Comparison of ENCODE assay signal across 9 cellular contexts in the genomic region with DNA sequence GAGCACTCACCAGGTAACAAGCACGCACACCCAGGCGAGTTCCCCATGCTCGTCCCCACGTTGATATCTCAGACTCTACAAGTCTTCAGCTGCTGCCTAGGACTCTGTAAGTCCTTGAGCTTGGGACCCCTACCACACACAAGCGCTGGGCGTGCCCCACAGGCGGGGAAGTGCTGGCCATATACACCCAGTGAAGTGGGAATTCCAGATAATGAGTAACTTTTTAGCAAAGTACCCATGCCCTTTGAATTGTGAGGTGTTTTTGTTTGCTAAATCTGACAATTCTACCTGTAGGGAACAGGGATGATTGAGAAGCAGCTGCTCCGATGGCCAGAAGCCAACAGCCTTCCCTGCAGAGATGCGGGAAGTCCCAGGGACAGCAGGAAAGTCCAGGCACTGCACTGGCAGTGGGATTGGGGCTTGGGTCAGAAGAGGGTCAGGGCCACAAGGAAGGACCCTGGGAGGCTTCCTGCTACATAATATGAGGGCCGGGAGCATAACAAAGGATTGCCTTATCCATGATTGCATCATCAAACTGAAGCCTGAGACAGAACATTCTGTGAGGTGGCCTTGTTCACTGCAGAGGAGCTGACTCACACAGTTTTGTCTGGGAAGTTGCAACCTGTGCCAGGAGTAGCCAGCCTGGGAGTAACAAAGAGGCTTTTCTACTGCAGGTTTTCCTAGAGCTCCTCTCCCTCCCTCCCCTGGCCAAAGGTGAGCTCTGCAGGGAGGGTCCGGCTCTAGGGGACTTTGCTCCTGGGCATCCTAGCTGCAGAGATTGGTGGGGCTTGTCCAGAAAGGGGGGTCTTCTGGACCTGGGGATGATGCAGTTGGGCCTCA. TPM values are rescaled to one million over a fixed set of nuclear protein-coding genes. Genes with fewer than 3 reads are reported as not detected.
DNase-seq lines count a peak whose midpoint lies in the region; ATAC-seq and TF ChIP-seq lines count a peak whose summit lies in the region.
"Had no signal": no experiment of that assay in that cellular context is flagged by ENCODE, and none has a peak within 500 bp of the region (broad histone marks: within the 10 kb centered on the region; RNA-seq: fewer than 3 reads in every experiment).

No MANE protein-coding gene starts in this region.

- H3K36me3 ChIP-seq in mucosa of rectum (ENCODE audit: control insufficient read depth in 2 of 2, insufficient read depth in 2 of 2, low read length in 2 of 2), result no peaks in the 10 kb centered on the region

- H3K9me3 ChIP-seq in mucosa of rectum (ENCODE audit: control insufficient read depth in 2 of 2, low read length in 2 of 2), result no peaks in the 10 kb centered on the region

- H3K27ac Mint-ChIP-seq in activated T-helper 1 cell treated with anti-CD3 and anti-CD28 coated beads, Interleukin-12 subunit alpha, Interleukin-12 subunit beta, Interleukin-2, Interleukin-4 antibody, amounts not matched to agents 30 ng/mL and 10 ng/mL and 1 ng/mL, durations not matched to agents 14 hours and 24 hours and 36 hours, result no peak overlapping the region
- H3K27ac Mint-ChIP-seq: stimulated activated naive CD8-positive, alpha-beta T cell treated with anti-CD3 and anti-CD28 coated beads, Interleukin-15, Interleukin-2, amounts not matched to agents 100 ng/mL and 50 ng/mL, for 24 hours had no signal

- H3K9ac ChIP-seq in mucosa of rectum (ENCODE audit: low read depth in 1 of 2, low read length in 2 of 2), result peak overlapping the region in 1 of 2 donors; percentile 30

- no peaks in the 10 kb centered on the region for H3K9me3 Mint-ChIP-seq in activated T-helper 1 cell treated with anti-CD3 and anti-CD28 coated beads, Interleukin-12 subunit alpha, Interleukin-12 subunit beta, Interleukin-2, Interleukin-4 antibody, amounts not matched to agents 30 ng/mL and 10 ng/mL and 1 ng/mL, durations not matched to agents 14 hours and 24 hours and 36 hours
- H3K9me3 Mint-ChIP-seq: stimulated activated naive CD8-positive, alpha-beta T cell treated with anti-CD3 and anti-CD28 coated beads, Interleukin-15, Interleukin-2, amounts not matched to agents 100 ng/mL and 50 ng/mL, for 24 hours had no signal

- H3K27ac ChIP-seq in mucosa of rectum (ENCODE audit: low read depth in 2 of 2, low read length in 2 of 2), result peak overlapping the region; percentile 35 to 59

- H3K4me3 ChIP-seq in AG04449 (ENCODE audit: low read depth, low read length) (no peak overlapping the region), epithelial cell of proximal tubule (ENCODE audit: low read depth, low read length) (no peak overlapping the region), mucosa of rectum (ENCODE audit: low read length in 2 of 2) (no peak overlapping the region)

- peaks cover 9 to 19% of the 10 kb centered on the region in 2 donors for H3K4me1 ChIP-seq in mucosa of rectum (ENCODE audit: control insufficient read depth in 2 of 2, insufficient read depth in 2 of 2, low read length in 2 of 2)

- no peak for ATAC-seq in GM19455 (IDR thresholded peaks at IDR 0.05; ENCODE audit: unreplicated experiment)

- no peak overlapping the region for H3K4me3 Mint-ChIP-seq in activated T-helper 1 cell treated with anti-CD3 and anti-CD28 coated beads, Interleukin-12 subunit alpha, Interleukin-12 subunit beta, Interleukin-2, Interleukin-4 antibody, amounts not matched to agents 30 ng/mL and 10 ng/mL and 1 ng/mL, durations not matched to agents 14 hours and 24 hours and 36 hours
- H3K4me3 Mint-ChIP-seq: stimulated activated naive CD8-positive, alpha-beta T cell treated with anti-CD3 and anti-CD28 coated beads, Interleukin-15, Interleukin-2, amounts not matched to agents 100 ng/mL and 50 ng/mL, for 24 hours had no signal

- intact Hi-C loops in activated T-helper 1 cell treated with anti-CD3 and anti-CD28 coated beads, Interleukin-12 subunit alpha, Interleukin-12 subunit beta, Interleukin-2, Interleukin-4 antibody, amounts not matched to agents 30 ng/mL and 10 ng/mL and 1 ng/mL, durations not matched to agents 14 hours and 24 hours and 36 hours (cut with micrococcal nuclease), result no loop called here

- H3K27me3 ChIP-seq in mucosa of rectum (ENCODE audit: control insufficient read depth in 2 of 2, insufficient read depth in 2 of 2, low read length in 2 of 2), result no peaks in the 10 kb centered on the region

- DNase-seq in AG04449 (ENCODE audit: low read depth, low spot score) (peak; percentile 92), NCI-H1105 (lab: John Stamatoyannopoulos, UW) (peak; percentile 12), epithelial cell of proximal tubule (ENCODE audit: low read depth) (peak; percentile 98), germinal center (ENCODE audit: low spot score) (no peak), NCI-H1092 (lab: John Stamatoyannopoulos, UW) (no peak)
- DNase-seq in activated T-helper 1 cell treated with anti-CD3 and anti-CD28 coated beads, Interleukin-12 subunit alpha, Interleukin-12 subunit beta, Interleukin-2, Interleukin-4 antibody, amounts not matched to agents 30 ng/mL and 10 ng/mL and 1 ng/mL, durations not matched to agents 14 hours and 24 hours and 36 hours (ENCODE audit: low spot score), result no peak

- peaks cover 1% of the 10 kb centered on the region for H3K27me3 Mint-ChIP-seq in activated T-helper 1 cell treated with anti-CD3 and anti-CD28 coated beads, Interleukin-12 subunit alpha, Interleukin-12 subunit beta, Interleukin-2, Interleukin-4 antibody, amounts not matched to agents 30 ng/mL and 10 ng/mL and 1 ng/mL, durations not matched to agents 14 hours and 24 hours and 36 hours (ENCODE audit: insufficient read depth)
- H3K27me3 Mint-ChIP-seq: stimulated activated naive CD8-positive, alpha-beta T cell treated with anti-CD3 and anti-CD28 coated beads, Interleukin-15, Interleukin-2, amounts not matched to agents 100 ng/mL and 50 ng/mL, for 24 hours had no signal

- CTCF ChIA-PET in AG04449 (lab: Yijun Ruan, JAX), result interaction anchor here (0.7 to 1.6 kb wide), 5 partner anchors 15 to 471 kb away, joined by 3 to 5 read pairs (median 3); no protein-coding TSS in a partner anchor

- H3K36me3 Mint-ChIP-seq in activated T-helper 1 cell treated with anti-CD3 and anti-CD28 coated beads, Interleukin-12 subunit alpha, Interleukin-12 subunit beta, Interleukin-2, Interleukin-4 antibody, amounts not matched to agents 30 ng/mL and 10 ng/mL and 1 ng/mL, durations not matched to agents 14 hours and 24 hours and 36 hours (ENCODE audit: low read depth), result no peaks in the 10 kb centered on the region

- POLR2A ChIA-PET in AG04449 (lab: Yijun Ruan, JAX), result interaction anchor here (0.6 to 0.8 kb wide), 2 partner anchors 12 to 999 kb away, joined by 3 to 4 read pairs; no protein-coding TSS in a partner anchor

- H3K4me1 Mint-ChIP-seq in activated T-helper 1 cell treated with anti-CD3 and anti-CD28 coated beads, Interleukin-12 subunit alpha, Interleukin-12 subunit beta, Interleukin-2, Interleukin-4 antibody, amounts not matched to agents 30 ng/mL and 10 ng/mL and 1 ng/mL, durations not matched to agents 14 hours and 24 hours and 36 hours (ENCODE audit: low read depth), result no peaks in the 10 kb centered on the region

- TF ChIP-seq CTCF in AG04449 (IDR thresholded peaks at IDR 0.05; ENCODE audit: insufficient read depth, low read length, missing control alignments) (no peak), epithelial cell of proximal tubule (conservative IDR thresholded peaks at IDR 0.05; ENCODE audit: low read depth, low read length) (peak; percentile 50)

RNA-seq across cellular contexts. Expression of a gene that starts 13.2 kb away (rescaled TPM):
- 2.7 and 4.7 TPM in 2 replicates for total RNA-seq in epithelial cell of proximal tubule
- not detected in 2 replicates for total RNA-seq in activated T-helper 1 cell treated with anti-CD3 and anti-CD28 coated beads, Interleukin-12 subunit alpha, Interleukin-12 subunit beta, Interleukin-2, Interleukin-4 antibody, amounts not matched to agents 30 ng/mL and 10 ng/mL and 1 ng/mL, durations not matched to agents 14 hours and 24 hours and 36 hours

RNA-seq across cellular contexts. Expression of a gene that starts 17.8 kb away (rescaled TPM):
- total RNA-seq in epithelial cell of proximal tubule, result 0.58 and 2.4 TPM in 2 replicates
- total RNA-seq in activated T-helper 1 cell treated with anti-CD3 and anti-CD28 coated beads, Interleukin-12 subunit alpha, Interleukin-12 subunit beta, Interleukin-2, Interleukin-4 antibody, amounts not matched to agents 30 ng/mL and 10 ng/mL and 1 ng/mL, durations not matched to agents 14 hours and 24 hours and 36 hours, result not detected in 2 replicates

RNA-seq across cellular contexts. Expression of a gene that starts 37.8 kb away (rescaled TPM):
- not detected in 2 replicates for total RNA-seq in epithelial cell of proximal tubule
- not detected in 2 replicates for total RNA-seq in activated T-helper 1 cell treated with anti-CD3 and anti-CD28 coated beads, Interleukin-12 subunit alpha, Interleukin-12 subunit beta, Interleukin-2, Interleukin-4 antibody, amounts not matched to agents 30 ng/mL and 10 ng/mL and 1 ng/mL, durations not matched to agents 14 hours and 24 hours and 36 hours

Comparison
In these comparisons a context has a peak if more than half of its experiments do, and no peak if none do; other contexts are left out.
1. DNase-seq: peak in AG04449 (single experiment), NCI-H1105 (single experiment) and epithelial cell of proximal tubule (single experiment); none in activated T-helper 1 cell treated with anti-CD3 and anti-CD28 coated beads, Interleukin-12 subunit alpha, Interleukin-12 subunit beta, Interleukin-2, Interleukin-4 antibody, amounts not matched to agents 30 ng/mL and 10 ng/mL and 1 ng/mL, durations not matched to agents 14 hours and 24 hours and 36 hours (single experiment), germinal center (single experiment) and NCI-H1092 (single experiment).